Comparison of ENCODE assay signal across 9 cellular contexts in genomic region chr4:112938461-112939058, GRCh38.
A peak's percentile ranks its signal among the peaks of the same experiment; 100 is the strongest.
DNase-seq lines count a peak whose midpoint lies in the region; ATAC-seq and TF ChIP-seq lines count a peak whose summit lies in the region.
"Had no signal": no experiment of that assay in that cellular context is flagged by ENCODE, and none has a peak within 500 bp of the region (broad histone marks: within the 10 kb centered on the region; RNA-seq: fewer than 3 reads in every experiment).

No MANE protein-coding gene starts in this region.

- intact Hi-C loops in upper lobe of right lung (cut with DNase I) = no loop called here

- H3K27me3 ChIP-seq in adipocyte (replicated peaks; ENCODE audit: control insufficient read depth, insufficient read depth, low read length) = no peaks in the 10 kb centered on the region
- peaks cover 3% of the 10 kb centered on the region for H3K27me3 ChIP-seq in upper lobe of right lung

- H3K9ac ChIP-seq in adipocyte (ENCODE audit: low read length) = peak overlapping the region; percentile 43

- ATAC-seq in upper lobe of right lung = peak; percentile 33

- peak; percentile 60 for DNase-seq in ACHN
- peak; percentile 8 for DNase-seq in GM12864 (ENCODE audit: low read depth)
- DNase-seq in M059J (ENCODE audit: low read depth) = peak; percentile 38
- DNase-seq in adipocyte (ENCODE audit: low read depth) = peak; percentile 82
- peak; percentile 43 for DNase-seq in iPS-NIHi7 (ENCODE audit: extremely low spot score)
- DNase-seq in upper lobe of right lung = no peak
- DNase-seq in effector CD4-positive, alpha-beta T cell = no peak
- DNase-seq in GM19238 (ENCODE audit: insufficient read length, low spot score) = no peak

- H3K27ac ChIP-seq in upper lobe of right lung = no peak overlapping the region

- H3K36me3 ChIP-seq in adipocyte (ENCODE audit: control insufficient read depth, insufficient read depth, low read length, severe bottlenecking) = no peaks in the 10 kb centered on the region
- H3K36me3 ChIP-seq in upper lobe of right lung = no peaks in the 10 kb centered on the region
- H3K36me3 ChIP-seq: HAP-1 had no signal

- peak; percentile 49 for TF ChIP-seq CTCF in GM12864 (IDR thresholded peaks at IDR 0.05; ENCODE audit: low read depth, low read length, missing control alignments)
- TF ChIP-seq CTCF in upper lobe of right lung (IDR thresholded peaks at IDR 0.05) = peak; percentile 69

- H3K4me3 ChIP-seq in GM12864 (ENCODE audit: low read depth, low read length) = no peak overlapping the region
- no peak overlapping the region for H3K4me3 ChIP-seq in adipocyte (ENCODE audit: low read length)
- H3K4me3 ChIP-seq in upper lobe of right lung = no peak overlapping the region
- H3K4me3 ChIP-seq: HAP-1 had no signal

- in situ Hi-C loops in ACHN (cut with HindIII; ENCODE audit: low pct_ligation_motif_present, low pct_unique_long_range_greater_than_20kb, low sequenced_read_pairs) = no loop called here

- H3K4me1 ChIP-seq in adipocyte (ENCODE audit: control insufficient read depth, insufficient read depth, low read length) (peaks cover 5% of the 10 kb centered on the region), upper lobe of right lung (no peaks in the 10 kb centered on the region)

- H3K9me3 ChIP-seq in adipocyte (ENCODE audit: control insufficient read depth, low read length) (no peaks in the 10 kb centered on the region), upper lobe of right lung (no peaks in the 10 kb centered on the region)
- H3K9me3 ChIP-seq: HAP-1 had no signal

Comparison
In these comparisons a context has a peak if more than half of its experiments do, and no peak if none do; other contexts are left out.
1. DNase-seq: peak in ACHN (single experiment), GM12864 (single experiment), M059J (single experiment), adipocyte (single experiment) and iPS-NIHi7 (single experiment); none in upper lobe of right lung (single experiment), effector CD4-positive, alpha-beta T cell (single experiment) and GM19238 (single experiment).